In genomic region chr7:4791738-4792536, GRCh38 we compare ENCODE assay signal across 8 cellular contexts. TPM values are rescaled to one million over a fixed set of nuclear protein-coding genes. Genes with fewer than 3 reads are reported as not detected.
DNase-seq lines count a peak whose midpoint lies in the region; ATAC-seq and TF ChIP-seq lines count a peak whose summit lies in the region.

No MANE protein-coding gene starts in this region.

- ATAC-seq in GM19035 (IDR thresholded peaks at IDR 0.05; ENCODE audit: unreplicated experiment) (no peak), GM19452 (IDR thresholded peaks at IDR 0.05; ENCODE audit: unreplicated experiment) (no peak)

- H3K27ac Mint-ChIP-seq in endothelial cell (ENCODE audit: unreplicated experiment), result no peak overlapping the region

- no peak overlapping the region for H3K9ac ChIP-seq in HUES64 (ENCODE audit: low read depth, low read length)

- H3K27ac ChIP-seq in HUES64 (ENCODE audit: low read depth, low read length), result peak overlapping the region; percentile 35; the same call in 1 of the 2 replicates

- peak overlapping the region; percentile 43 for H3K4me3 ChIP-seq in HUES64 (ENCODE audit: low read length)

- peak overlapping the region; percentile 15 for H3K4me3 Mint-ChIP-seq in endothelial cell (ENCODE audit: unreplicated experiment)

- H3K9me3 Mint-ChIP-seq in endothelial cell (ENCODE audit: unreplicated experiment), result no peaks in the 10 kb centered on the region

- WGBS in HUES64, result 64% methylated on average over 44 of the region's 50 CpGs

- peaks cover 26% of the 10 kb centered on the region; the same call in 1 of the 2 replicates for H3K36me3 ChIP-seq in HUES64 (ENCODE audit: insufficient read depth, low read length)

- TF ChIP-seq CTCF in endothelial cell (IDR thresholded peaks at IDR 0.05; ENCODE audit: unreplicated experiment), result peak; percentile 95

- peaks cover 15% of the 10 kb centered on the region for H3K36me3 Mint-ChIP-seq in endothelial cell (ENCODE audit: low read depth, unreplicated experiment)

- H3K4me1 ChIP-seq in HUES64 (ENCODE audit: insufficient read depth, low read length), result no peaks in the 10 kb centered on the region

- peaks cover 6% of the 10 kb centered on the region for H3K4me1 Mint-ChIP-seq in endothelial cell (ENCODE audit: unreplicated experiment)

- DNase-seq in C1 segment of cervical spinal cord (lab: John Stamatoyannopoulos, UW), result peak in 11 of 14 donors; percentile 19 to 80 (median 43)
- peak; percentile 64 to 65 (median 65) for DNase-seq in activated CD8-positive, alpha-beta memory T cell treated with anti-CD3 and anti-CD28 coated beads for 48 hours (ENCODE audit: low read depth in 2 of 3, low spot score in 2 of 3)
- DNase-seq in endothelial cell (ENCODE audit: low spot score), result peak; percentile 93
- peak; percentile 81 for DNase-seq in midbrain (lab: John Stamatoyannopoulos, UW)
- DNase-seq in stimulated activated CD8-positive, alpha-beta memory T cell treated with anti-CD3 and anti-CD28 coated beads, Interleukin-15, amount 100 ng/mL, for 48 hours (ENCODE audit: low read depth in 2 of 2), result peak; percentile 68 to 72

- H3K9me3 ChIP-seq in HUES64 (ENCODE audit: insufficient read depth, low read depth, low read length), result no peaks in the 10 kb centered on the region

- no peaks in the 10 kb centered on the region for H3K27me3 ChIP-seq in HUES64 (ENCODE audit: insufficient read depth, low read length)

- peaks cover 6% of the 10 kb centered on the region for H3K27me3 Mint-ChIP-seq in endothelial cell (ENCODE audit: unreplicated experiment)

RNA-seq across cellular contexts. Expression of gene AP5Z1, which starts 16.5 kb away (rescaled TPM):
- 16.0 TPM for polyA plus RNA-seq in HUES64 (2013, experiment 1 of 2)
- 10.6 TPM for polyA plus RNA-seq in HUES64 (2013, experiment 2 of 2)
- total RNA-seq in endothelial cell (ENCODE audit: unreplicated experiment), result 88.6 TPM

Comparison
In these comparisons a context has a peak if more than half of its experiments do, and no peak if none do; other contexts are left out.
1. DNase-seq: peak in every context shown above with its lines; median percentile 93 in endothelial cell; 81 in midbrain; 70 in stimulated activated CD8-positive, alpha-beta memory T cell treated with anti-CD3 and anti-CD28 coated beads, Interleukin-15, amount 100 ng/mL, for 48 hours; 65 in activated CD8-positive, alpha-beta memory T cell treated with anti-CD3 and anti-CD28 coated beads for 48 hours; 43 in C1 segment of cervical spinal cord.